11 cellular contexts compared by ENCODE assay signal in genomic region chr4:77538144-77538543, GRCh38.
DNase-seq lines count a peak whose midpoint lies in the region; ATAC-seq, FAIRE-seq and TF ChIP-seq lines count a peak whose summit lies in the region.
"Had no signal": no experiment of that assay in that cellular context is flagged by ENCODE, and none has a peak within 500 bp of the region (broad histone marks: within the 10 kb centered on the region; RNA-seq: fewer than 3 reads in every experiment).

No MANE protein-coding gene starts in this region.

- DNase-seq in AG09319 (ENCODE audit: extremely low read depth, low read depth), result peak; percentile 19
- peak; percentile 25 for DNase-seq in HCEC 1CT
- DNase-seq in astrocyte (ENCODE audit: low read depth), result peak; percentile 71
- no peak for DNase-seq in left lobe of liver (ENCODE audit: low spot score)
- DNase-seq in ovary, result no peak
- DNase-seq in NCI-H82 treated with DMSO at 0.1 percent for 48 hours (lab: John Stamatoyannopoulos, UW; ENCODE audit: unreplicated experiment), result no peak
- DNase-seq in NOMO-1 treated with DMSO at 0.1 percent for 48 hours (lab: John Stamatoyannopoulos, UW; ENCODE audit: unreplicated experiment), result no peak
- DNase-seq: Kasumi-1, posterior cingulate gyrus had no signal

- no peak for TF ChIP-seq EP300 in ovary (IDR thresholded peaks at IDR 0.05)

- peaks cover 12% of the 10 kb centered on the region for H3K4me1 Mint-ChIP-seq in astrocyte (ENCODE audit: low read depth, unreplicated experiment)

- no peak for TF ChIP-seq POLR2A in ovary (IDR thresholded peaks at IDR 0.05)

- H3K9me3 ChIP-seq in astrocyte (ENCODE audit: insufficient read depth, low read depth, low read length) (no peaks in the 10 kb centered on the region), ovary (no peaks in the 10 kb centered on the region)

- no peak overlapping the region for H3K27ac ChIP-seq in astrocyte (ENCODE audit: low read depth, low read length)
- H3K27ac ChIP-seq in ovary, result no peak overlapping the region
- H3K27ac ChIP-seq: cardiac muscle cell had no signal

- H3K4me3 ChIP-seq in astrocyte (ENCODE audit: insufficient read depth, low read depth, low read length), result no peak overlapping the region
- no peak overlapping the region for H3K4me3 ChIP-seq in ovary
- H3K4me3 ChIP-seq: cardiac muscle cell had no signal

- peaks cover 9% of the 10 kb centered on the region for H3K4me1 ChIP-seq in astrocyte (ENCODE audit: insufficient read depth, low read length)
- H3K4me1 ChIP-seq in ovary (ENCODE audit: insufficient read depth), result peaks cover 3% of the 10 kb centered on the region

- peak overlapping the region; percentile 14 for H3K27ac Mint-ChIP-seq in astrocyte (ENCODE audit: unreplicated experiment)

- peaks cover 26% of the 10 kb centered on the region for H3K27me3 Mint-ChIP-seq in astrocyte (ENCODE audit: low read depth, unreplicated experiment)

- H3K36me3 ChIP-seq in astrocyte (ENCODE audit: insufficient read depth, low read length) (no peaks in the 10 kb centered on the region), ovary (no peaks in the 10 kb centered on the region)
- H3K36me3 ChIP-seq: cardiac muscle cell had no signal

- no peak overlapping the region for H3K9ac ChIP-seq in astrocyte (ENCODE audit: low read length)

- H4K20me1 ChIP-seq in astrocyte (ENCODE audit: insufficient read depth, low read length), result peaks cover 3% of the 10 kb centered on the region

- FAIRE-seq in astrocyte (lab: Jason Lieb, UNC), result no peak

- H3K79me2 ChIP-seq in astrocyte (ENCODE audit: insufficient read depth, low read length), result no peaks in the 10 kb centered on the region

- H2AFZ ChIP-seq in astrocyte (ENCODE audit: low read depth, low read length), result no peak overlapping the region

- H3K9me3 Mint-ChIP-seq in astrocyte (ENCODE audit: unreplicated experiment), result peaks cover 10% of the 10 kb centered on the region

- TF ChIP-seq CTCF in AG09319 (IDR thresholded peaks at IDR 0.05; ENCODE audit: low read depth, low read length) (no peak), astrocyte (IDR thresholded peaks at IDR 0.05; ENCODE audit: insufficient read depth, low read depth, low read length) (no peak), ovary (IDR thresholded peaks at IDR 0.05) (no peak)

- ATAC-seq in left lobe of liver (peak; percentile 26), GM18861 (IDR thresholded peaks at IDR 0.05; ENCODE audit: unreplicated experiment) (no peak)

- no peak overlapping the region for H3K4me3 Mint-ChIP-seq in astrocyte (ENCODE audit: unreplicated experiment)

- H3K36me3 Mint-ChIP-seq in astrocyte (ENCODE audit: low read depth, unreplicated experiment), result no peaks in the 10 kb centered on the region

- H3K27me3 ChIP-seq in astrocyte (ENCODE audit: insufficient read depth, low read length), result peaks cover 25% of the 10 kb centered on the region
- no peaks in the 10 kb centered on the region for H3K27me3 ChIP-seq in ovary
- H3K27me3 ChIP-seq: cardiac muscle cell had no signal

- peak overlapping the region; percentile 51 for H3K4me2 ChIP-seq in astrocyte (ENCODE audit: low read length)

- intact Hi-C loops in ovary (cut with DNase I), result no loop called here

Comparison
In these comparisons a context has a peak if more than half of its experiments do, and no peak if none do; other contexts are left out.
1. DNase-seq: peak in AG09319 (single experiment), HCEC 1CT (single experiment) and astrocyte (single experiment); none in left lobe of liver (single experiment), ovary (0 of 5), NCI-H82 treated with DMSO at 0.1 percent for 48 hours (single experiment) and NOMO-1 treated with DMSO at 0.1 percent for 48 hours (single experiment).